In the genomic region with DNA sequence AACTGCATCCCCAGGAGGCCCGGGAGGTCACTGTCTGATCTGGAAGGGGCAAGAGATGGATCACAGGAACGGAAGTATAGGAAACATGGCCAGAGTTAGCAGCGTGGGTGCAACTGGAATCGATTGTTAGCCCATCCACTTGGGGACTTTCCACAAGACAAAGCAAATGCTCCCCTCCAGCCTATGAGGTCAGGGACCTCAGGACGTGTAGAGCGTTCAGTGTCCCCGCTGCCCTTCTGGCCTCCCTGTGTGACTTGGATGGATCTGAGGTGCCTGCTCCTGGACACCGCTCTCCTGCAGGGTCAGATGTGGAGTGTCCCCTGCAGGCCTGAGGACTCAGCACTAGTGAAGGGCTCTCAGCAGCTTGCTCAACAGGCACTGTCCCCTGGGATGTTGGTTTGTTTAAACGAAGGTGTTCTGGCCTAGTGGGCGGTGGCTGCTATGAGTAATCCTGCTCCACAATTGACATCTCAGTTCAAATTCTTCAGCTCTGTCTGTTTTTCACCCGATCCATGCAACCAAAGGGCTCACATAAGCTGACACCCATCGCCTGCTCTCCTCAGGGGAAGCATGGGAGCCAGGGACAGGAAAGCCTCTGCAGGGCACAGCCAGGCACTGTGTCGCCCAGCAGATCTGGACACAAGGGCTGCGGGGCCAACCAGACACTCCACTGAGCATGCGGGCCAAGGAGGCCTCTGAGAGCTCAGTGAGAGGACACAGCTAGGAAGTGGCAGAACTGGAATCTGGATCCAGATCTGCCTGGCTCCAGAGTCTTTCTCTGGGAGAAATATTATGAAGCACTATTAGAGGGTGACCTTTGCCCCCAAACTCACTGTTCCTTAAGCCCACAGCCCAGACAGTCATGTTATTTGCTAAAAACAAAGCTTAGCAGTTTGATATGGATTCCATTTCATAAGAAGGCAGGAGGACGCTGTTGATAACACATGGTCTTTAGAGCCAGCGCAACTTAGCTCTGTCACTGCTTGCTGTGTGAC, we compare ENCODE assay signal across 8 cellular contexts.
A peak's percentile ranks its signal among the peaks of the same experiment; 100 is the strongest.
DNase-seq lines count a peak whose midpoint lies in the region; ATAC-seq, FAIRE-seq and TF ChIP-seq lines count a peak whose summit lies in the region.

No MANE protein-coding gene starts in this region.

- dilution Hi-C loops in endothelial cell of umbilical vein (cut with MboI; ENCODE audit: extremely low pct_ligation_motif_present, low sequenced_read_pairs): no loop called here

- H3K27me3 ChIP-seq in endothelial cell of umbilical vein (ENCODE audit: control insufficient read depth in 2 of 2, insufficient read depth in 2 of 2, low read length in 2 of 2): no peaks in the 10 kb centered on the region

- peaks cover 7% of the 10 kb centered on the region for H3K4me1 ChIP-seq in endothelial cell of umbilical vein (ENCODE audit: control insufficient read depth, extremely low read depth, insufficient read depth, low read length)

- intact Hi-C loops in endothelial cell of umbilical vein (cut with micrococcal nuclease) (no loop called here), posterior vena cava (cut with DNase I) (no loop called here)

- H2AFZ ChIP-seq in endothelial cell of umbilical vein (ENCODE audit: low read depth, low read length): peak overlapping the region; percentile 87

- H3K9me1 ChIP-seq in endothelial cell of umbilical vein (replicated peaks; ENCODE audit: control insufficient read depth, extremely low read depth, insufficient read depth, low read length): no peaks in the 10 kb centered on the region

- H3K27ac ChIP-seq in endothelial cell of umbilical vein (ENCODE audit: insufficient read depth, low read depth, low read length): no peak overlapping the region

- CTCF ChIA-PET in endothelial cell of umbilical vein (lab: Charles Lee): interaction anchor here (1.3 to 1.5 kb wide), 3 partner anchors 15 to 126 kb away, joined by 3 to 4 read pairs (median 3); a partner anchor contains a TSS

- ATAC-seq in GM21576 (IDR thresholded peaks at IDR 0.05; ENCODE audit: unreplicated experiment): peak; percentile 88

- no peaks in the 10 kb centered on the region for H3K36me3 ChIP-seq in endothelial cell of umbilical vein (ENCODE audit: control insufficient read depth in 2 of 2, extremely low read depth in 1 of 2, insufficient read depth in 2 of 2, low read length in 2 of 2)

- no peak overlapping the region for H3K4me3 ChIP-seq in endothelial cell of umbilical vein (replicated peaks in 1 of 3; ENCODE audit: insufficient read depth in 1 of 3, low read depth in 1 of 3, low read length in 3 of 3)

- no peak for FAIRE-seq in endothelial cell of umbilical vein (lab: Jason Lieb, UNC)

- no peak for TF ChIP-seq CTCF in GM13977 (IDR thresholded peaks at IDR 0.05; ENCODE audit: extremely low read depth, insufficient read depth, missing control alignments)
- TF ChIP-seq CTCF in endothelial cell of umbilical vein (IDR thresholded peaks at IDR 0.05; ENCODE audit: extremely low read depth in 1 of 2, insufficient read depth in 1 of 2, low read depth in 1 of 2, low read length in 2 of 2): no peak

- no TSS peak for BruUV-seq in endothelial cell of umbilical vein (replicated peaks; lab: Mats Ljungman, UMichigan)

- H3K9ac ChIP-seq in endothelial cell of umbilical vein (replicated peaks; ENCODE audit: extremely low read depth, insufficient read depth, low read length): no peak overlapping the region

- DNase-seq in GM13977 (ENCODE audit: low spot score) (peak; percentile 78), HuH-7 (ENCODE audit: low spot score) (peak; percentile 76), endothelial cell of umbilical vein (ENCODE audit: low read depth, low spot score) (no peak), posterior vena cava (ENCODE audit: low spot score) (peak; percentile 78), DMS114 treated with DMSO at 0.1 percent for 48 hours (lab: John Stamatoyannopoulos, UW; ENCODE audit: unreplicated experiment) (no peak), NCI-H446 treated with DMSO at 0.1 percent for 48 hours (lab: John Stamatoyannopoulos, UW) (no peak), KBM-7 (no peak)

- no peak overlapping the region for H3K4me2 ChIP-seq in endothelial cell of umbilical vein (ENCODE audit: insufficient read depth, low read length)

- no peaks in the 10 kb centered on the region for H4K20me1 ChIP-seq in endothelial cell of umbilical vein (replicated peaks; ENCODE audit: control insufficient read depth, extremely low read depth, insufficient read depth, low read length)

- in situ Hi-C loops in GM13977 (cut with MboI; ENCODE audit: low pct_unique_long_range_greater_than_20kb, low sequenced_read_pairs, unreplicated experiment): no loop called here
- in situ Hi-C loops in KBM-7 (cut with MboI; ENCODE audit: low pct_unique_long_range_greater_than_20kb, low sequenced_read_pairs): no loop called here

- POLR2A ChIA-PET in endothelial cell of umbilical vein (lab: Charles Lee): no interaction called here

- H3K79me2 ChIP-seq in endothelial cell of umbilical vein (ENCODE audit: control insufficient read depth, insufficient read depth, low read length): no peaks in the 10 kb centered on the region

- H3K9me3 ChIP-seq in endothelial cell of umbilical vein (replicated peaks; ENCODE audit: control insufficient read depth, insufficient read depth, low read length): no peaks in the 10 kb centered on the region

- no peak for TF ChIP-seq POLR2A in endothelial cell of umbilical vein (IDR thresholded peaks at IDR 0.05; ENCODE audit: low read depth, low read length)

TF ChIP-seq in endothelial cell of umbilical vein, 7 proteins besides CTCF, POLR2A, EP300 and RAD21:
- no peak for TF ChIP-seq EZH2 (IDR thresholded peaks at IDR 0.05; ENCODE audit: borderline replicate concordance, low read depth, low read length, severe bottlenecking)
- TF ChIP-seq MYC (IDR thresholded peaks at IDR 0.05; ENCODE audit: low read depth, low read length): no peak
- TF ChIP-seq FOS (IDR thresholded peaks at IDR 0.05; ENCODE audit: borderline replicate concordance, insufficient read depth, low read length): no peak
- TF ChIP-seq, protein P1, sequence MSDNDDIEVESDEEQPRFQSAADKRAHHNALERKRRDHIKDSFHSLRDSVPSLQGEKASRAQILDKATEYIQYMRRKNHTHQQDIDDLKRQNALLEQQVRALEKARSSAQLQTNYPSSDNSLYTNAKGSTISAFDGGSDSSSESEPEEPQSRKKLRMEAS (IDR thresholded peaks at IDR 0.05; ENCODE audit: insufficient read depth, insufficient read length): no peak
- no peak for TF ChIP-seq JUN (IDR thresholded peaks at IDR 0.05; ENCODE audit: borderline replicate concordance, insufficient read depth, insufficient read length, low read depth)
- TF ChIP-seq POLR2AphosphoS5 (IDR thresholded peaks at IDR 0.05; ENCODE audit: insufficient read depth, low read depth, low read length): no peak
- no peak for TF ChIP-seq GATA2 (IDR thresholded peaks at IDR 0.05; ENCODE audit: insufficient read depth, insufficient read length, low read depth, low read length)

Comparison
In these comparisons a context has a peak if more than half of its experiments do, and no peak if none do; other contexts are left out.
1. DNase-seq: peak in GM13977 (single experiment), HuH-7 (single experiment) and posterior vena cava (single experiment); none in endothelial cell of umbilical vein (single experiment), DMS114 treated with DMSO at 0.1 percent for 48 hours (single experiment), NCI-H446 treated with DMSO at 0.1 percent for 48 hours (single experiment) and KBM-7 (single experiment).